Comparison of ENCODE assay signal across 18 cellular contexts in genomic region chr5:38509185-38509584, GRCh38. TPM values are rescaled to one million over a fixed set of nuclear protein-coding genes. Genes with fewer than 3 reads are reported as not detected.
DNase-seq lines count a peak whose midpoint lies in the region; ATAC-seq, FAIRE-seq and TF ChIP-seq lines count a peak whose summit lies in the region.
"Had no signal": no experiment of that assay in that cellular context is flagged by ENCODE, and none has a peak within 500 bp of the region (broad histone marks: within the 10 kb centered on the region; RNA-seq: fewer than 3 reads in every experiment).

No MANE protein-coding gene starts in this region.

- ATAC-seq in GM19328 (IDR thresholded peaks at IDR 0.05; ENCODE audit: unreplicated experiment), result no peak
- no peak for ATAC-seq in GM21619 (IDR thresholded peaks at IDR 0.05; ENCODE audit: unreplicated experiment)
- ATAC-seq: activated CD8-positive, alpha-beta memory T cell treated with anti-CD3 and anti-CD28 coated beads, Interleukin-2, amount 10 ng/mL, durations not matched to agents 7 days and 5 days; activated naive CD4-positive, alpha-beta T cell treated with anti-CD3 and anti-CD28 coated beads, Interleukin-2, amount 50 U/mL, for 72 hours; HepG2; stimulated activated naive CD8-positive, alpha-beta T cell treated with anti-CD3 and anti-CD28 coated beads, Interleukin-15, Interleukin-2, amounts not matched to agents 100 U/mL and 50 U/mL, for 24 hours had no signal

- peak; percentile 56 for FAIRE-seq in keratinocyte (lab: Jason Lieb, UNC)
- FAIRE-seq: HepG2 had no signal

- H3K4me3 ChIP-seq in keratinocyte (ENCODE audit: control insufficient read depth in 2 of 3, extremely low read depth in 1 of 3, insufficient read depth in 2 of 3, low read depth in 1 of 3, low read length in 3 of 3), result no peak overlapping the region

- no peaks in the 10 kb centered on the region for H4K20me1 ChIP-seq in keratinocyte (ENCODE audit: control insufficient read depth, extremely low read depth, insufficient read depth, low read length)

- H3K9ac ChIP-seq in keratinocyte (ENCODE audit: control insufficient read depth, extremely low read depth, insufficient read depth, low read length), result no peak overlapping the region

- dilution Hi-C loops in keratinocyte (cut with MboI; ENCODE audit: extremely low pct_ligation_motif_present, low sequenced_read_pairs), result no loop called here

- H3K36me3 ChIP-seq in keratinocyte (ENCODE audit: control insufficient read depth in 2 of 2, extremely low read depth in 1 of 2, insufficient read depth in 2 of 2, low read length in 2 of 2), result no peaks in the 10 kb centered on the region

- intact Hi-C loops in posterior vena cava (cut with DNase I), result loop anchor here in 1 of 2 donors (5.0 kb wide), 1 partner anchor 1853 kb away; no protein-coding TSS in a partner anchor

- DNase-seq in AG08396 (ENCODE audit: low spot score) (peak; percentile 11), HT1080 (ENCODE audit: low read depth) (peak; percentile 70), astrocyte of the hippocampus (ENCODE audit: low read depth, low spot score) (peak; percentile 61), keratinocyte (ENCODE audit: low read depth, low spot score) (no peak), posterior vena cava (ENCODE audit: low spot score) (no peak), NCI-H2029 (lab: John Stamatoyannopoulos, UW) (no peak)
- DNase-seq: activated CD8-positive, alpha-beta memory T cell treated with anti-CD3 and anti-CD28 coated beads, Interleukin-2, amount 10 ng/mL, durations not matched to agents 7 days and 5 days; dermis blood vessel endothelial cell; GF-D8; NCI-H1048; NCI-H526; retina; stimulated activated naive CD8-positive, alpha-beta T cell treated with anti-CD3 and anti-CD28 coated beads, Interleukin-15, Interleukin-2, amounts not matched to agents 100 U/mL and 50 U/mL, for 24 hours had no signal

- H3K27ac ChIP-seq in keratinocyte (ENCODE audit: control insufficient read depth, insufficient read depth, low read length), result no peak overlapping the region
- H3K27ac ChIP-seq: C4-2B had no signal

- peaks cover 4% of the 10 kb centered on the region for H3K4me1 ChIP-seq in keratinocyte (ENCODE audit: control insufficient read depth, extremely low read depth, insufficient read depth, low read length)

- H3K9me3 ChIP-seq in keratinocyte (ENCODE audit: control insufficient read depth, low read depth, low read length), result no peaks in the 10 kb centered on the region

- H3K4me2 ChIP-seq in keratinocyte (ENCODE audit: control insufficient read depth, extremely low read depth, insufficient read depth, low read depth, low read length), result no peak overlapping the region

- no peaks in the 10 kb centered on the region for H3K27me3 ChIP-seq in keratinocyte (ENCODE audit: control insufficient read depth, extremely low read depth, insufficient read depth, low read length)

- no peak overlapping the region for H2AFZ ChIP-seq in keratinocyte (ENCODE audit: control insufficient read depth, low read length)

- no peak for TF ChIP-seq CTCF in keratinocyte (optimal IDR thresholded peaks at IDR 0.05 in 1 of 3, IDR thresholded peaks at IDR 0.05 in 1 of 3, conservative IDR thresholded peaks at IDR 0.05 in 1 of 3; ENCODE audit: extremely low read depth in 1 of 3, insufficient read depth in 2 of 3, low read length in 3 of 3)

- H3K79me2 ChIP-seq in keratinocyte (ENCODE audit: control insufficient read depth, insufficient read depth, low read length), result no peaks in the 10 kb centered on the region

- no peaks in the 10 kb centered on the region for H3K9me1 ChIP-seq in keratinocyte (ENCODE audit: control insufficient read depth, extremely low read depth, insufficient read depth, low read length)

RNA-seq across cellular contexts. Expression of gene LIFR, which starts 47.3 kb away (rescaled TPM):
- total RNA-seq in HT1080 (2014; rRNA removed; shearing (Covaris generic)), result 3.0 and 4.0 TPM in 2 replicates
- 2.2 and 3.0 TPM in 2 replicates for polyA plus RNA-seq in HT1080 (2015; cell fraction: cytosol; rRNA removed)
- polyA plus RNA-seq in HT1080 (2015; cell fraction: nucleus; rRNA removed), result 2.7 and 3.3 TPM in 2 replicates
- 1.00 to 1.1 TPM (median 1.0 TPM) in 3 replicates for polyA plus RNA-seq in keratinocyte
- 0.24 TPM for polyA plus RNA-seq in keratinocyte (2011; ENCODE audit: low read depth)
- polyA plus RNA-seq in keratinocyte (2011; cell fraction: cytosol; rRNA removed), result 0.40 and 0.90 TPM in 2 replicates
- polyA plus RNA-seq in keratinocyte (2011; cell fraction: nucleus; rRNA removed), result 2.1 and 2.4 TPM in 2 replicates
- 0.48 and 1.1 TPM in 2 replicates for polyA plus RNA-seq in keratinocyte (2012; ENCODE audit: low replicate concordance)
- polyA minus RNA-seq in keratinocyte, result 1.1 to 4.3 TPM (median 3.8 TPM) in 3 replicates
- 1.9 TPM for polyA minus RNA-seq in keratinocyte (2011; cell fraction: cytosol; rRNA and poly(A)+ RNA removed)
- 5.4 and 10.6 TPM in 2 replicates for polyA minus RNA-seq in keratinocyte (2011; cell fraction: nucleus; rRNA and poly(A)+ RNA removed)
- total RNA-seq in posterior vena cava, result 10 to 100 TPM; 75.0 to 80.4 TPM
- total RNA-seq: activated CD8-positive, alpha-beta memory T cell treated with anti-CD3 and anti-CD28 coated beads, Interleukin-2, amount 10 ng/mL, durations not matched to agents 7 days and 5 days had no signal

Comparison
In these comparisons a context has a peak if more than half of its experiments do, and no peak if none do; other contexts are left out.
1. DNase-seq: peak in AG08396 (single experiment), HT1080 (single experiment) and astrocyte of the hippocampus (single experiment); none in keratinocyte (single experiment), posterior vena cava (single experiment) and NCI-H2029 (single experiment).
2. RNA of gene LIFR, which starts 47.3 kb away (total RNA-seq): 75.0 to 80.4 TPM in posterior vena cava; 3.0 to 4.0 TPM in HT1080; every median in the first group is over 10 times any median in the second.